Comparison of ENCODE assay signal across 20 cellular contexts in the genomic region with DNA sequence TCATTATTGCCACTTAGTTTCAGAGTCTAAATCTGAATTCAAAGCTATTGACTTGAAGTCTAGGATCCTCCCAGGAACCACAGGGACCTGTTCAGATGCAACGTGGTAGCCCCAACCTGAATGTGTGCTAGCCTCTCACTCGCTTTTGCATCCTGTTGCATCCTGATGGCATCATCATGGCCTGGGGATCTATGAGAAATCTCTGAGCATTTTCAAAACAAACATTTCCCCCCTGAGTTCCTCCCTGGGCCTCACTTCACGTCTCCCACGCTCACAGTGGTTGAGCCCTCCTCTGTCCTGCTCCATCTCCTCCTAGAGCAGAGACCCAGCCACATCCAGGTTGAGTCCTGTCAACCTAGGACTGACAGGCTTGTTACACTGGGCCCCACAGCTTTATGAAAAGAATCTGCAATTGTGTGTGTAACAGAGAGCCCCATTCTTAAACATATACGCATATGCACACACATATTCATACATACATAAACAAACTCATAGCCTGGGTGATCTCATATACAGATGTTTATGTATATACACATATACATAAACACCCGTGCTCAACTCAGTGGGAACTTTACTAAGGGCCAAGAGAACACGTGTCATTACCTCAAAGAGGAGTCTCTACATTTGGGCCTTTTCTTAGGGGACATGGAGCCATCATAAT. TPM values are rescaled to one million over a fixed set of nuclear protein-coding genes. Genes with fewer than 3 reads are reported as not detected.
A peak's percentile ranks its signal among the peaks of the same experiment; 100 is the strongest.
DNase-seq lines count a peak whose midpoint lies in the region; TF ChIP-seq lines count a peak whose summit lies in the region.
"Had no signal": no experiment of that assay in that cellular context is flagged by ENCODE, and none has a peak within 500 bp of the region (broad histone marks: within the 10 kb centered on the region; RNA-seq: fewer than 3 reads in every experiment).

No MANE protein-coding gene starts in this region.

- no peak overlapping the region for H2BK15ac ChIP-seq in H9 (ENCODE audit: low read depth, low read length)

- no peak overlapping the region for H2BK120ac ChIP-seq in H9 (ENCODE audit: low read depth, low read length, poor library complexity, severe bottlenecking)

- no peaks in the 10 kb centered on the region for H3K9me3 Mint-ChIP-seq in H9
- H3K9me3 Mint-ChIP-seq: GM23338 had no signal

- no peaks in the 10 kb centered on the region for H3K36me3 Mint-ChIP-seq in H9 (ENCODE audit: insufficient read depth in 1 of 3, low read depth in 3 of 3)

- no peak overlapping the region for H4K8ac ChIP-seq in H9 (replicated peaks; ENCODE audit: insufficient read length, low read depth, low read length)

- no peaks in the 10 kb centered on the region for H4K20me1 ChIP-seq in H9 (ENCODE audit: control insufficient read depth, insufficient read depth, insufficient read length)
- H4K20me1 ChIP-seq: BLaER1 treated with 17β-estradiol and CSF1 and Interleukin-3, amounts not matched to agents 10 nM and 100 nM had no signal

- H3K56ac ChIP-seq in H9 (ENCODE audit: insufficient read length, low read depth, low read length): no peak overlapping the region

- H3K18ac ChIP-seq in H9 (ENCODE audit: insufficient read length, low read depth, low read length): no peak overlapping the region

- DNase-seq in activated gamma-delta T cell treated with Interleukin-2 at 50 U/mL for 16 hours (peak; percentile 2), activated gamma-delta T cell (lab: John Stamatoyannopoulos, UW) (no peak), H9 (peak; percentile 13), ecto neural progenitor cell (ENCODE audit: low spot score) (peak; percentile 20), HT-29 (ENCODE audit: low spot score) (no peak), NCI-H774 (lab: John Stamatoyannopoulos, UW) (no peak)
- DNase-seq in stimulated activated CD8-positive, alpha-beta memory T cell treated with anti-CD3 and anti-CD28 coated beads, Interleukin-4, amount 100 ng/mL, for 48 hours: peak; percentile 17
- DNase-seq: DMS 273 treated with DMSO at 0.1 percent for 48 hours, GF-D8, NCI-H1048, NCI-H146, NCI-H2081, NCI-H510A treated with DMSO at 0.1 percent for 48 hours, PC-9 had no signal

- H3K27me3 Mint-ChIP-seq in H9 (ENCODE audit: low read depth): peaks cover 35% of the 10 kb centered on the region

- no peak overlapping the region for H2BK20ac ChIP-seq in H9 (ENCODE audit: low read depth, low read length, poor library complexity, severe bottlenecking)

- no peak overlapping the region for H4K5ac ChIP-seq in H9 (ENCODE audit: insufficient read length, low read depth, low read length)

- no peak overlapping the region for H3K9ac ChIP-seq in H9 (ENCODE audit: extremely low read depth, insufficient read length, low read length)
- H3K9ac ChIP-seq: BLaER1 treated with 17β-estradiol and CSF1 and Interleukin-3, amounts not matched to agents 10 nM and 100 nM; KMS-11 had no signal

- H3K14ac ChIP-seq in H9 (ENCODE audit: insufficient read depth, low read length): no peak overlapping the region

- no peaks in the 10 kb centered on the region for H3K23me2 ChIP-seq in H9 (ENCODE audit: insufficient read length, low read depth, low read length, poor library complexity, severe bottlenecking)

- H3K4me1 ChIP-seq in H9 (ENCODE audit: insufficient read depth, low read length): no peaks in the 10 kb centered on the region
- H3K4me1 ChIP-seq: A549; BLaER1 treated with 17β-estradiol and CSF1 and Interleukin-3, amounts not matched to agents 10 nM and 100 nM had no signal

- H2BK12ac ChIP-seq in H9 (ENCODE audit: insufficient read length, low read depth, low read length): no peak overlapping the region

- H3K79me1 ChIP-seq in H9 (ENCODE audit: insufficient read depth, low read depth, low read length, poor library complexity, severe bottlenecking): no peaks in the 10 kb centered on the region

- no peak overlapping the region for H2AFZ ChIP-seq in H9 (ENCODE audit: low read length)
- H2AFZ ChIP-seq: GM23338, PC-9 had no signal

- H3K4me1 Mint-ChIP-seq in H9: peaks cover 0 to 4% of the 10 kb centered on the region in 2 experiments; a peak in 2 of 4 replicates
- H3K4me1 Mint-ChIP-seq: GM23338 had no signal

- H4K91ac ChIP-seq in H9 (ENCODE audit: insufficient read length, low read depth, low read length): no peak overlapping the region

- no peak overlapping the region for H3K27ac Mint-ChIP-seq in H9
- H3K27ac Mint-ChIP-seq: GM23338 had no signal

- no CpG with 5 or more reads among the region's 7 CpGs for WGBS in H9 (ENCODE audit: extremely low coverage, insufficient read length, low lambda C conversion rate)

- H3K27me3 ChIP-seq in H9 (ENCODE audit: insufficient read depth, low read length): no peaks in the 10 kb centered on the region
- H3K27me3 ChIP-seq: BLaER1 treated with 17β-estradiol and CSF1 and Interleukin-3, amounts not matched to agents 10 nM and 100 nM had no signal

- H2BK5ac ChIP-seq in H9 (ENCODE audit: insufficient read length, low read length): no peak overlapping the region

- H3K79me2 ChIP-seq in H9 (ENCODE audit: insufficient read depth, low read length): no peaks in the 10 kb centered on the region

- no peak overlapping the region for H3K4me3 Mint-ChIP-seq in H9
- H3K4me3 Mint-ChIP-seq: GM23338 had no signal

- H3K4ac ChIP-seq in H9 (ENCODE audit: low read depth, low read length): no peak overlapping the region

- no peak overlapping the region for H3K23ac ChIP-seq in H9 (ENCODE audit: insufficient read length, low read depth, low read length)

- no peak overlapping the region for H3T11ph ChIP-seq in H9 (ENCODE audit: low read length)

- no peaks in the 10 kb centered on the region for H3K9me3 ChIP-seq in H9 (ENCODE audit: control insufficient read depth, low read depth, low read length)
- H3K9me3 ChIP-seq: A549 had no signal

- TF ChIP-seq CTCF in H9 (conservative IDR thresholded peaks at IDR 0.05): no peak

- no peak overlapping the region for H3K4me2 ChIP-seq in H9 (ENCODE audit: insufficient read depth, insufficient read length, low read length)
- H3K4me2 ChIP-seq: A549; BLaER1 treated with 17β-estradiol and CSF1 and Interleukin-3, amounts not matched to agents 10 nM and 100 nM; GM23338; KMS-11; PC-9 had no signal

- no peak overlapping the region for H3K27ac ChIP-seq in H9 (ENCODE audit: insufficient read length, low read depth, low read length)
- H3K27ac ChIP-seq: A549; BLaER1 treated with 17β-estradiol and CSF1 and Interleukin-3, amounts not matched to agents 10 nM and 100 nM; KMS-11; PC-9 had no signal

- no peak overlapping the region for H2AK5ac ChIP-seq in H9 (ENCODE audit: insufficient read length, low read length)

RNA-seq across cellular contexts. Expression of a gene that starts 5.4 kb away (rescaled TPM):
- total RNA-seq in H9 (2021): not detected in 2 replicates
- total RNA-seq in HT-29 (2014; rRNA removed; shearing (Covaris generic)): not detected in 2 replicates
- total RNA-seq: Daoy, GM23338, M059J, PC-9 had no signal

RNA-seq across cellular contexts. Expression of a gene that starts 11.6 kb away (rescaled TPM):
- not detected in 2 replicates for total RNA-seq in H9 (2021)
- total RNA-seq in HT-29 (2014; rRNA removed; shearing (Covaris generic)): not detected in 2 replicates
- total RNA-seq: Daoy, GM23338, M059J, PC-9 had no signal

RNA-seq across cellular contexts. Expression of a gene that starts 33.1 kb away (rescaled TPM):
- total RNA-seq in H9 (2021): not detected in 2 replicates
- total RNA-seq in HT-29 (2014; rRNA removed; shearing (Covaris generic)): not detected in 2 replicates
- total RNA-seq: Daoy, GM23338, M059J, PC-9 had no signal

RNA-seq across cellular contexts. Expression of a gene that starts 45.3 kb away (rescaled TPM):
- not detected in 2 replicates for total RNA-seq in H9 (2021)
- not detected in 2 replicates for total RNA-seq in HT-29 (2014; rRNA removed; shearing (Covaris generic))
- total RNA-seq: GM23338, M059J, PC-9 had no signal

RNA-seq across cellular contexts. Expression of a gene that starts 53.8 kb away (rescaled TPM):
- total RNA-seq in H9 (2021): not detected in 2 replicates
- total RNA-seq in HT-29 (2014; rRNA removed; shearing (Covaris generic)): not detected in 2 replicates
- total RNA-seq: Daoy, GM23338, M059J, PC-9 had no signal

Comparison
In these comparisons a context has a peak if more than half of its experiments do, and no peak if none do; other contexts are left out.
1. DNase-seq: peak in activated gamma-delta T cell treated with Interleukin-2 at 50 U/mL for 16 hours (single experiment), H9 (single experiment), ecto neural progenitor cell (single experiment) and stimulated activated CD8-positive, alpha-beta memory T cell treated with anti-CD3 and anti-CD28 coated beads, Interleukin-4, amount 100 ng/mL, for 48 hours (single experiment); none in activated gamma-delta T cell (single experiment), HT-29 (single experiment) and NCI-H774 (single experiment).